8 cellular contexts compared by ENCODE assay signal in the genomic region with DNA sequence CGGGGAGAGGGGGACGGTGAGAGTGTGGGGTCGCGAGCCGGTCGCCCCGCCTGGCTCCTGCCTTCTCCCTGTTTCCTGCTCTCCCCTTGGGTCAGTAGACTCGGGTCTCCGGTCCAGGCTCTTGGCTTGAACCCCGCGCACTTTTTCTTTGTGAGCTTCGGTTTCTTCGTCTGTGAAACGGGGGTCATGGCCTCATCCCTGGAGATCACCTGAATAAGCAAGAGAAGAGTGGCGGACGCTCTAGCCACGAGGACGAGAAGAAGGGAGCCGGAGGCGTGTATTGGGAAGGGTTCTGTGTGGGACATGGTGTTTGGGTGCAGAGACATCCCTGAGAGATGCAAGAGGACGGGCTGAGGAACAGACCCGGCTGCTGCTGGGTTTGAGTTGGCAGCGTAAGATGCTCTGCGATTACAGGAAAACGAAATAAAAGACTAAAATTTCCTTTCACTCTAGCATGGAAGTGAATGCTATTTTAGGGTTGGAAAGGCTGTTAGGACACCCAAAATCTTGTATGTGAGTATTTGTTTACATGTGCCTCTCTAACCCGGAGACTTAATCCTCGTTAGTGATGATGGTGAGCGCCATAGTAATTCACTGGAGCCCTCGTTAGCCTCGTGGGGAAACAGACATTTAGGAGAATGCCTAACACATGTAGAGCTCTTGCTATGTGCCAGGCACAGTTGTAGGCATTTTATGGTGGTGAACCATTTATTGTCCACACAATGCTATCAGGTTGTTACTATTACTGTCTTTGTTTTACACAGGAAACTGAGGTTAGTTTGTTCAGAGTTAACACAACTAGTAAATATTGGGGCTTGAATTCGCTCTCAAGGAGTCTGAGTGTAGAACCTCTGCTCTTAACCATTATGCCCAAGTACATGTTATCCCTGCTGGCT. TPM values are rescaled to one million over a fixed set of nuclear protein-coding genes. Genes with fewer than 3 reads are reported as not detected.
DNase-seq lines count a peak whose midpoint lies in the region; ATAC-seq and TF ChIP-seq lines count a peak whose summit lies in the region.

No MANE protein-coding gene starts in this region.

- H3K18ac ChIP-seq in trophoblast cell (ENCODE audit: low read length): peak overlapping the region; percentile 87

- TF ChIP-seq POLR2A in esophagus muscularis mucosa (IDR thresholded peaks at IDR 0.05; ENCODE audit: low read depth): no peak

- H3K9ac ChIP-seq in trophoblast cell (ENCODE audit: low read length): peak overlapping the region; percentile 92

- no peak overlapping the region for H2BK12ac ChIP-seq in trophoblast cell (ENCODE audit: low read length)

- peak overlapping the region; percentile 83 for H4K91ac ChIP-seq in trophoblast cell (ENCODE audit: low read depth, low read length)

- H3K27ac ChIP-seq in RWPE1 (peak overlapping the region; percentile 87), esophagus muscularis mucosa (replicated peaks in 1 of 4) (peak overlapping the region; percentile 60 to 91 (median 84)), trophoblast cell (ENCODE audit: low read depth, low read length) (peak overlapping the region; percentile 53)

- WGBS in esophagus muscularis mucosa: 2% methylated on average over 31 of the region's 31 CpGs
- WGBS in trophoblast cell (ENCODE audit: extremely low coverage, insufficient coverage, insufficient read length): no CpG with 5 or more reads among the region's 31 CpGs

- H3K4ac ChIP-seq in trophoblast cell (ENCODE audit: low read depth, low read length): peak overlapping the region; percentile 81

- peak overlapping the region; percentile 50 for H2AFZ ChIP-seq in trophoblast cell (ENCODE audit: insufficient read depth, low read length, poor library complexity)

- H3K4me1 ChIP-seq in esophagus muscularis mucosa: peaks cover 16 to 28% (median 19%) of the 10 kb centered on the region in 4 donors
- peaks cover 11 to 16% of the 10 kb centered on the region in 2 experiments for H3K4me1 ChIP-seq in trophoblast cell (ENCODE audit: control insufficient read depth in 1 of 2, insufficient read depth in 2 of 2, low read length in 2 of 2)

- peak overlapping the region; percentile 69 for H4K8ac ChIP-seq in trophoblast cell (ENCODE audit: low read depth, low read length)

- peak overlapping the region; percentile 71 for H4K12ac ChIP-seq in trophoblast cell (ENCODE audit: low read depth, low read length)

- no peak for TF ChIP-seq EP300 in esophagus muscularis mucosa (IDR thresholded peaks at IDR 0.05)

- no peak overlapping the region for H2AK5ac ChIP-seq in trophoblast cell (ENCODE audit: low read length)

- DNase-seq in AG10803 (ENCODE audit: low read depth): peak; percentile 9
- DNase-seq in RWPE1 (ENCODE audit: low spot score): no peak
- no peak for DNase-seq in esophagus muscularis mucosa (ENCODE audit: extremely low spot score)
- DNase-seq in trophoblast cell: peak in 1 of 2 donors; percentile 25
- no peak for DNase-seq in stimulated activated naive CD4-positive, alpha-beta T cell treated with Interleukin-2 at 50 U/mL for 16 hours (lab: John Stamatoyannopoulos, UW)
- DNase-seq in DMS114 treated with DMSO at 0.1 percent for 48 hours (lab: John Stamatoyannopoulos, UW; ENCODE audit: unreplicated experiment): no peak

- peaks cover 26% of the 10 kb centered on the region for H3K79me2 ChIP-seq in trophoblast cell (ENCODE audit: control insufficient read depth, insufficient read depth, low read length, poor library complexity)

- TF ChIP-seq CTCF in AG10803 (conservative IDR thresholded peaks at IDR 0.05; ENCODE audit: low read length): no peak
- TF ChIP-seq CTCF in RWPE1 (conservative IDR thresholded peaks at IDR 0.05; ENCODE audit: low read depth): no peak
- no peak for TF ChIP-seq CTCF in esophagus muscularis mucosa (IDR thresholded peaks at IDR 0.05)

- peak overlapping the region; percentile 75 for H3K4me2 ChIP-seq in trophoblast cell (ENCODE audit: low read length)

- H3K4me3 ChIP-seq in AG10803 (ENCODE audit: low read length) (peak overlapping the region; percentile 89), esophagus muscularis mucosa (peak overlapping the region; percentile 76 to 93 (median 91)), trophoblast cell (ENCODE audit: low read depth, low read length) (peak overlapping the region; percentile 99)

- peak; percentile 24 for ATAC-seq in GM21390 (IDR thresholded peaks at IDR 0.05; ENCODE audit: unreplicated experiment)
- ATAC-seq in GM21381 (IDR thresholded peaks at IDR 0.05; ENCODE audit: unreplicated experiment): no peak

- H3K27me3 ChIP-seq in esophagus muscularis mucosa: no peaks in the 10 kb centered on the region
- H3K27me3 ChIP-seq in trophoblast cell (ENCODE audit: insufficient read depth, low read length): no peaks in the 10 kb centered on the region

- POLR2A ChIA-PET in RWPE1 (lab: Yijun Ruan, JAX; ENCODE audit: low non-redundant PET): interaction anchor here (0.5 to 1.6 kb wide), 6 partner anchors 10 to 639 kb away, joined by 3 to 11 read pairs (median 5); partner anchors contain the start of gene TMEM219

- H2BK5ac ChIP-seq in trophoblast cell (ENCODE audit: low read depth, low read length, poor library complexity): peak overlapping the region; percentile 56

- CTCF ChIA-PET in RWPE1 (lab: Yijun Ruan, JAX): interaction anchor here (0.7 to 1.5 kb wide), 6 partner anchors 11 to 58 kb away, joined by 3 to 8 read pairs (median 4); partner anchors contain the start of gene PAGR1

- H3K36me3 ChIP-seq in esophagus muscularis mucosa (no peaks in the 10 kb centered on the region), trophoblast cell (ENCODE audit: control insufficient read depth in 1 of 2, insufficient read depth in 2 of 2, low read length in 2 of 2) (peaks cover 0 to 7% of the 10 kb centered on the region in 2 experiments)

- peak overlapping the region; percentile 10 for H3K23ac ChIP-seq in trophoblast cell (ENCODE audit: low read length)

- H3K9me3 ChIP-seq in esophagus muscularis mucosa (no peaks in the 10 kb centered on the region), trophoblast cell (ENCODE audit: insufficient read depth, low read depth, low read length) (no peaks in the 10 kb centered on the region)

- H3K79me1 ChIP-seq in trophoblast cell (ENCODE audit: low read length): peaks cover 11% of the 10 kb centered on the region

- H3K14ac ChIP-seq in trophoblast cell (ENCODE audit: low read length): peak overlapping the region; percentile 58

- peak overlapping the region; percentile 54 for H2BK120ac ChIP-seq in trophoblast cell (ENCODE audit: insufficient read depth, low read length, poor library complexity)

- intact Hi-C loops in esophagus muscularis mucosa (cut with DNase I): loop anchor here (10.0 kb wide), 1 partner anchor 204 kb away; the partner anchor contains the start of genes HIRIP3 and INO80E

RNA-seq across cellular contexts. Expression of gene KIF22, which starts 0.6 kb away (rescaled TPM):
- total RNA-seq in esophagus muscularis mucosa: 10 to 100 TPM; 10.8 to 12.3 (median 11.8) TPM
- polyA plus RNA-seq in trophoblast cell (2013): 75.9 and 76.3 TPM in 2 replicates

RNA-seq across cellular contexts. Expression of gene ZG16, which starts 13.1 kb away (rescaled TPM):
- total RNA-seq in esophagus muscularis mucosa: under 1 TPM in 1 of 4 donors, not detected in 3; 0.23 TPM
- polyA plus RNA-seq in trophoblast cell (2013): 0.01 and 0.05 TPM in 2 replicates

RNA-seq across cellular contexts. Expression of gene MAZ, which starts 15.1 kb away (rescaled TPM):
- 100 to 1,000 TPM; 120 to 284 (median 158) TPM for total RNA-seq in esophagus muscularis mucosa
- 151 and 161 TPM in 2 replicates for polyA plus RNA-seq in trophoblast cell (2013)

RNA-seq across cellular contexts. Expression of gene PRRT2, which starts 20.8 kb away (rescaled TPM):
- total RNA-seq in esophagus muscularis mucosa: 10 to 100 TPM in 1 of 4 donors, 1 to 10 TPM in 3; 3.6 to 11.2 (median 6.7) TPM
- 3.9 and 4.1 TPM in 2 replicates for polyA plus RNA-seq in trophoblast cell (2013)

RNA-seq across cellular contexts. Expression of gene PAGR1, which starts 24.8 kb away (rescaled TPM):
- 10 to 100 TPM; 20.9 to 26.9 (median 26.5) TPM for total RNA-seq in esophagus muscularis mucosa
- polyA plus RNA-seq in trophoblast cell (2013): 33.5 and 34.4 TPM in 2 replicates
